ENCODE assay signal across 13 cellular contexts in the genomic region with DNA sequence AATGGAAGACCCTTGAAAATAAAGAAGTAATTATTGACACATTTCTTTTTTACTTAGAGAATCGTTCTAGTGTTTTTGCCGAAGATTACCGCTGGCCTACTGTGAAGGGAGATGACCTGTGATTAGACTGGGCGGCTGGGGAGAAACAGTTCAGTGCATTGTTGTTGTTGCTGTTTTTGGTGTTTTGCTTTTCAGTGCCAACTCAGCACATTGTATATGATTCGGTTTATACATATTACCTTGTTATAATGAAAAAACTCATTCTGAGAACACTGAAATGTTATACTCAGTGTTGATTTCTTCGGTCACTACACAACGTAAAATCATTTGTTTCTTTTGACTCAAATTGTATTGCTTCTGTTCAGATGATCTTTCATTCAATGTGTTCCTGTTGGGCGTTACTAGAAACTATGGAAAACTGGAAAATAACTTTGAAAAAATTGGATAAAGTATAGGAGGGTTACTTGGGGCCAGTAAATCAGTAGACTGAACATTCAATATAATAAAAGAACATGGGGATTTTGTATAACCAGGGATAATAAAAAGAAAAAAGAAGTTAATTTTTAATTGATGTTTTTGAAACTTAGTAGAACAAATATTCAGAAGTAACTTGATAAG. TPM values are rescaled to one million over a fixed set of nuclear protein-coding genes. Genes with fewer than 3 reads are reported as not detected.
DNase-seq lines count a peak whose midpoint lies in the region; ATAC-seq lines count a peak whose summit lies in the region.
"Had no signal": no experiment of that assay in that cellular context is flagged by ENCODE, and none has a peak within 500 bp of the region (broad histone marks: within the 10 kb centered on the region; RNA-seq: fewer than 3 reads in every experiment).

No MANE protein-coding gene starts in this region.

- peaks cover 38% of the 10 kb centered on the region for H3K36me3 Mint-ChIP-seq in activated CD4-positive, alpha-beta T cell treated with anti-CD3 and anti-CD28 coated beads, Interleukin-2, amount 10 ng/mL, durations not matched to agents 24 days and 14 days (ENCODE audit: low read depth)
- peaks cover 54% of the 10 kb centered on the region for H3K36me3 Mint-ChIP-seq in activated naive CD8-positive, alpha-beta T cell treated with anti-CD3 and anti-CD28 coated beads for 36 hours
- peaks cover 37% of the 10 kb centered on the region for H3K36me3 Mint-ChIP-seq in natural killer cell treated with Interleukin-12 subunit alpha and Interleukin-12 subunit beta and Interleukin-15 and Interleukin-18, amount 100 ng/mL, for 72 hours

- no peak overlapping the region for H3K9ac ChIP-seq in HUES6 (ENCODE audit: low read length)

- H3K9me3 ChIP-seq in HUES6 (ENCODE audit: control insufficient read depth, insufficient read depth, low read depth, low read length): no peaks in the 10 kb centered on the region
- H3K9me3 ChIP-seq: sigmoid colon, tibial artery had no signal

- peaks cover 30% of the 10 kb centered on the region for H3K36me3 ChIP-seq in HUES6 (ENCODE audit: control insufficient read depth, insufficient read depth, low read length)
- H3K36me3 ChIP-seq: sigmoid colon, tibial artery had no signal

- no peak for DNase-seq in activated CD4-positive, alpha-beta T cell treated with anti-CD3 and anti-CD28 coated beads, Interleukin-2, amount 10 ng/mL, durations not matched to agents 24 days and 14 days
- no peak for DNase-seq in activated CD4-positive, alpha-beta T cell treated with anti-CD3 and anti-CD28 coated beads, Interleukin-2, amount 50 U/mL, for 1 hour
- no peak for DNase-seq in activated naive CD8-positive, alpha-beta T cell treated with anti-CD3 and anti-CD28 coated beads for 36 hours
- DNase-seq in natural killer cell treated with Interleukin-12 subunit alpha and Interleukin-12 subunit beta and Interleukin-15 and Interleukin-18, amount 100 ng/mL, for 72 hours (ENCODE audit: low spot score): no peak
- DNase-seq in DMS79 (lab: John Stamatoyannopoulos, UW): no peak
- no peak for DNase-seq in NCI-H2196 treated with DMSO at 0.1 percent for 48 hours (lab: John Stamatoyannopoulos, UW; ENCODE audit: unreplicated experiment)
- DNase-seq: cerebellar nuclear complex, GF-D8, NCI-H2029, sigmoid colon, tibial artery had no signal

- H3K27me3 ChIP-seq in HUES6 (ENCODE audit: control insufficient read depth, insufficient read depth, low read length): no peaks in the 10 kb centered on the region; the same call in 1 of the 2 replicates

- no peaks in the 10 kb centered on the region for H3K27me3 Mint-ChIP-seq in activated CD4-positive, alpha-beta T cell treated with anti-CD3 and anti-CD28 coated beads, Interleukin-2, amount 10 ng/mL, durations not matched to agents 24 days and 14 days
- H3K27me3 Mint-ChIP-seq in activated naive CD8-positive, alpha-beta T cell treated with anti-CD3 and anti-CD28 coated beads for 36 hours: no peaks in the 10 kb centered on the region
- H3K27me3 Mint-ChIP-seq in natural killer cell treated with Interleukin-12 subunit alpha and Interleukin-12 subunit beta and Interleukin-15 and Interleukin-18, amount 100 ng/mL, for 72 hours: no peaks in the 10 kb centered on the region

- H3K4me1 Mint-ChIP-seq in activated CD4-positive, alpha-beta T cell treated with anti-CD3 and anti-CD28 coated beads, Interleukin-2, amount 10 ng/mL, durations not matched to agents 24 days and 14 days: peaks cover 62% of the 10 kb centered on the region
- peaks cover 53% of the 10 kb centered on the region for H3K4me1 Mint-ChIP-seq in activated naive CD8-positive, alpha-beta T cell treated with anti-CD3 and anti-CD28 coated beads for 36 hours
- peaks cover 56 to 74% of the 10 kb centered on the region in 2 donors for H3K4me1 Mint-ChIP-seq in natural killer cell treated with Interleukin-12 subunit alpha and Interleukin-12 subunit beta and Interleukin-15 and Interleukin-18, amount 100 ng/mL, for 72 hours (ENCODE audit: low read depth in 2 of 2)

- intact Hi-C loops in activated CD4-positive, alpha-beta T cell treated with anti-CD3 and anti-CD28 coated beads, Interleukin-2, amount 10 ng/mL, durations not matched to agents 24 days and 14 days (cut with micrococcal nuclease): loop anchor here (1.0 to 10.0 kb wide), 6 partner anchors 18 to 1288 kb away; no protein-coding TSS in a partner anchor

- H3K4me3 ChIP-seq in HUES6 (ENCODE audit: low read depth, low read length): peak overlapping the region; percentile 91
- H3K4me3 ChIP-seq: sigmoid colon, tibial artery had no signal

- H3K4me3 Mint-ChIP-seq in activated CD4-positive, alpha-beta T cell treated with anti-CD3 and anti-CD28 coated beads, Interleukin-2, amount 10 ng/mL, durations not matched to agents 24 days and 14 days: peak overlapping the region; percentile 95
- H3K4me3 Mint-ChIP-seq in activated naive CD8-positive, alpha-beta T cell treated with anti-CD3 and anti-CD28 coated beads for 36 hours: peak overlapping the region; percentile 98
- H3K4me3 Mint-ChIP-seq in natural killer cell treated with Interleukin-12 subunit alpha and Interleukin-12 subunit beta and Interleukin-15 and Interleukin-18, amount 100 ng/mL, for 72 hours: peak overlapping the region; percentile 91

- peaks cover 28% of the 10 kb centered on the region for H3K4me1 ChIP-seq in HUES6 (ENCODE audit: control insufficient read depth, insufficient read depth, low read length)

- H3K27ac Mint-ChIP-seq in activated CD4-positive, alpha-beta T cell treated with anti-CD3 and anti-CD28 coated beads, Interleukin-2, amount 10 ng/mL, durations not matched to agents 24 days and 14 days: peak overlapping the region; percentile 90
- H3K27ac Mint-ChIP-seq in activated naive CD8-positive, alpha-beta T cell treated with anti-CD3 and anti-CD28 coated beads for 36 hours: peak overlapping the region; percentile 99
- peak overlapping the region; percentile 92 to 97 for H3K27ac Mint-ChIP-seq in natural killer cell treated with Interleukin-12 subunit alpha and Interleukin-12 subunit beta and Interleukin-15 and Interleukin-18, amount 100 ng/mL, for 72 hours

- ATAC-seq in natural killer cell treated with Interleukin-12 subunit alpha and Interleukin-12 subunit beta and Interleukin-15 and Interleukin-18, amount 100 ng/mL, for 72 hours: no peak
- ATAC-seq in HG02642 (IDR thresholded peaks at IDR 0.05; ENCODE audit: poor library complexity, unreplicated experiment): no peak

- no peaks in the 10 kb centered on the region for H3K9me3 Mint-ChIP-seq in activated CD4-positive, alpha-beta T cell treated with anti-CD3 and anti-CD28 coated beads, Interleukin-2, amount 10 ng/mL, durations not matched to agents 24 days and 14 days
- H3K9me3 Mint-ChIP-seq in activated naive CD8-positive, alpha-beta T cell treated with anti-CD3 and anti-CD28 coated beads for 36 hours: no peaks in the 10 kb centered on the region
- H3K9me3 Mint-ChIP-seq in natural killer cell treated with Interleukin-12 subunit alpha and Interleukin-12 subunit beta and Interleukin-15 and Interleukin-18, amount 100 ng/mL, for 72 hours: no peaks in the 10 kb centered on the region

- no peak overlapping the region for H3K27ac ChIP-seq in HUES6 (ENCODE audit: low read depth, low read length)
- H3K27ac ChIP-seq: sigmoid colon, tibial artery had no signal

RNA-seq across cellular contexts. Expression of gene PMAIP1, which starts 3.3 kb away (rescaled TPM):
- 52.5 and 54.6 TPM in 2 replicates for total RNA-seq in activated CD4-positive, alpha-beta T cell treated with anti-CD3 and anti-CD28 coated beads, Interleukin-2, amount 10 ng/mL, durations not matched to agents 24 days and 14 days
- 10 to 100 TPM; 82.0 to 83.4 TPM for total RNA-seq in activated naive CD8-positive, alpha-beta T cell treated with anti-CD3 and anti-CD28 coated beads for 36 hours
- total RNA-seq in natural killer cell treated with Interleukin-12 subunit alpha and Interleukin-12 subunit beta and Interleukin-15 and Interleukin-18, amount 100 ng/mL, for 72 hours: 10 to 100 TPM; 48.8 to 76.0 TPM
